Comparison of ENCODE assay signal across 16 cellular contexts in the genomic region with DNA sequence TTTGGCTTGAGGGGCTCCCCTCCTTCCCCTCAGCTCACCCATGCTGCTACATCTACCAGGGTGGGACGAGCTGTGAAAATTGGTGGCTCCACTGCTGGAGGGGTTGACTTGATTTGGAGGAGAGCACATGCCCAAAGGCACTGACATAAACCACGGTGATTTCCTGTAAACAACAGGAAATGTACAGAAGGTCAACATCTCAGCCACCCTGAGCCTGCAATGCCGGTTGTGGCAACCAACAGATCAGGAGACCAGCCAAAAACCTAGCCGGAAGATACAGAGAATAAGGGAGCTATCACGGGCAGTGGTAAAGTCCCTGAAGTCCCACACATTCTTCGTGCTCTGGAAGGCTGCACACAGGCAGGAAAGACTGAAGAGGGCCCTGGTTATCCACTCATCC. TPM values are rescaled to one million over a fixed set of nuclear protein-coding genes. Genes with fewer than 3 reads are reported as not detected.
DNase-seq lines count a peak whose midpoint lies in the region; ATAC-seq, FAIRE-seq and TF ChIP-seq lines count a peak whose summit lies in the region.
"Had no signal": no experiment of that assay in that cellular context is flagged by ENCODE, and none has a peak within 500 bp of the region (broad histone marks: within the 10 kb centered on the region; RNA-seq: fewer than 3 reads in every experiment).

No MANE protein-coding gene starts in this region.

- TF ChIP-seq POLR2A in HepG2 (IDR thresholded peaks at IDR 0.05; ENCODE audit: insufficient read depth in 1 of 2, low read depth in 2 of 2, low read length in 2 of 2): no peak

- H3K4me3 Mint-ChIP-seq in activated T-helper 1 cell treated with anti-CD3 and anti-CD28 coated beads, Interleukin-12 subunit alpha, Interleukin-12 subunit beta, Interleukin-2, Interleukin-4 antibody, amounts not matched to agents 30 ng/mL and 10 ng/mL and 1 ng/mL, durations not matched to agents 14 hours and 24 hours and 36 hours: peak overlapping the region; percentile 7
- H3K4me3 Mint-ChIP-seq in type B pancreatic cell: no peak overlapping the region

- peaks cover 29% of the 10 kb centered on the region for H3K4me1 ChIP-seq in HepG2 (ENCODE audit: insufficient read depth, low read length)
- H3K4me1 ChIP-seq: Peyer's patch, prostate gland had no signal

- H3K27ac ChIP-seq in HepG2 (ENCODE audit: extremely low read length, insufficient read depth, low read length): no peak overlapping the region
- H3K27ac ChIP-seq: hepatocyte, prostate gland, thoracic aorta had no signal

- TF ChIP-seq RAD21 in HepG2 (CRISPR knock-in tag; IDR thresholded peaks at IDR 0.05): no peak

- TF ChIP-seq CTCF in HepG2 (CRISPR knock-in tag; IDR thresholded peaks at IDR 0.05) (no peak), type B pancreatic cell (conservative IDR thresholded peaks at IDR 0.05) (no peak)

- H4K20me1 ChIP-seq in HepG2 (ENCODE audit: insufficient read depth, low read length): no peaks in the 10 kb centered on the region; the same call in 1 of the 2 replicates

- CTCF ChIA-PET in HepG2 (lab: Yijun Ruan, JAX; ENCODE audit: low intra/inter-chr PET ratio, low total read pairs): no interaction called here

- no peak overlapping the region for H3K9ac ChIP-seq in HepG2 (ENCODE audit: insufficient read depth, low read depth, low read length)

- ATAC-seq in HepG2: no peak
- no peak for ATAC-seq in HG03469 (IDR thresholded peaks at IDR 0.05; ENCODE audit: unreplicated experiment)

- POLR2A ChIA-PET in HepG2 (lab: Yijun Ruan, JAX): no interaction called here

- 82% methylated on average over 6 of the region's 6 CpGs for WGBS in HepG2 (ENCODE audit: low lambda C conversion rate)

- no TSS peak for BruUV-seq in HepG2 (replicated peaks; lab: Mats Ljungman, UMichigan)

- no peaks in the 10 kb centered on the region; a peak in 1 of 5 replicates for H3K27me3 ChIP-seq in HepG2 (ENCODE audit: control insufficient read depth in 1 of 2, insufficient read depth in 2 of 2, low read length in 2 of 2)
- H3K27me3 ChIP-seq: hepatocyte, Peyer's patch had no signal

- peak; percentile 12 for DNase-seq in activated effector memory CD4-positive, alpha-beta T cell treated with Interleukin-2 at 50 U/mL for 16 hours
- DNase-seq in activated effector memory CD4-positive, alpha-beta T cell treated with anti-CD3 and anti-CD28 coated beads, Interleukin-2, amount 50 U/mL, for 16 hours: no peak
- no peak for DNase-seq in activated T-helper 1 cell treated with anti-CD3 and anti-CD28 coated beads, Interleukin-12 subunit alpha, Interleukin-12 subunit beta, Interleukin-2, Interleukin-4 antibody, amounts not matched to agents 30 ng/mL and 10 ng/mL and 1 ng/mL, durations not matched to agents 14 hours and 24 hours and 36 hours (ENCODE audit: low spot score)
- no peak for DNase-seq in HepG2 (ENCODE audit: low spot score)
- DNase-seq in type B pancreatic cell (ENCODE audit: extremely low spot score, unreplicated experiment): peak; percentile 24
- no peak for DNase-seq in medulla oblongata (ENCODE audit: extremely low spot score)
- no peak for DNase-seq in GOT3 (lab: John Stamatoyannopoulos, UW)
- DNase-seq: COR-L47, Karpas-422, NCI-H146, NCI-H446 treated with DMSO at 0.1 percent for 48 hours had no signal

- TF ChIP-seq EP300 in HepG2 (IDR thresholded peaks at IDR 0.05; ENCODE audit: low read depth in 2 of 2, low read length in 2 of 2) (no peak), HepG2 (CRISPR knock-in tag; IDR thresholded peaks at IDR 0.05; ENCODE audit: borderline replicate concordance) (no peak)

- in situ Hi-C loops in HepG2 (cut with HindIII; ENCODE audit: extremely low pct_ligation_motif_present, low pct_unique_long_range_greater_than_20kb): no loop called here

- H3K27me3 Mint-ChIP-seq in activated T-helper 1 cell treated with anti-CD3 and anti-CD28 coated beads, Interleukin-12 subunit alpha, Interleukin-12 subunit beta, Interleukin-2, Interleukin-4 antibody, amounts not matched to agents 30 ng/mL and 10 ng/mL and 1 ng/mL, durations not matched to agents 14 hours and 24 hours and 36 hours (ENCODE audit: insufficient read depth): peaks cover 3% of the 10 kb centered on the region
- no peaks in the 10 kb centered on the region for H3K27me3 Mint-ChIP-seq in type B pancreatic cell

- no peak for FAIRE-seq in HepG2 (lab: Jason Lieb, UNC)

- H3K4me3 ChIP-seq in HepG2 (replicated peaks in 1 of 3; ENCODE audit: insufficient read depth in 1 of 3, low read depth in 2 of 3, low read length in 3 of 3): no peak overlapping the region
- H3K4me3 ChIP-seq: hepatocyte, Peyer's patch, prostate gland, thoracic aorta had no signal

- H3K36me3 ChIP-seq in HepG2 (replicated peaks in 1 of 2; ENCODE audit: control insufficient read depth in 1 of 2, insufficient read depth in 2 of 2, low read length in 2 of 2): peaks cover 0 to 9% of the 10 kb centered on the region in 2 experiments; a peak in 1 of 5 replicates
- H3K36me3 ChIP-seq: Peyer's patch, prostate gland, thoracic aorta had no signal

- peaks cover 26% of the 10 kb centered on the region for H3K36me3 Mint-ChIP-seq in activated T-helper 1 cell treated with anti-CD3 and anti-CD28 coated beads, Interleukin-12 subunit alpha, Interleukin-12 subunit beta, Interleukin-2, Interleukin-4 antibody, amounts not matched to agents 30 ng/mL and 10 ng/mL and 1 ng/mL, durations not matched to agents 14 hours and 24 hours and 36 hours (ENCODE audit: low read depth)
- H3K36me3 Mint-ChIP-seq in type B pancreatic cell: no peaks in the 10 kb centered on the region

- H3K4me1 Mint-ChIP-seq in activated T-helper 1 cell treated with anti-CD3 and anti-CD28 coated beads, Interleukin-12 subunit alpha, Interleukin-12 subunit beta, Interleukin-2, Interleukin-4 antibody, amounts not matched to agents 30 ng/mL and 10 ng/mL and 1 ng/mL, durations not matched to agents 14 hours and 24 hours and 36 hours (ENCODE audit: low read depth): peaks cover 12% of the 10 kb centered on the region
- H3K4me1 Mint-ChIP-seq in type B pancreatic cell (ENCODE audit: unreplicated experiment): peaks cover 6% of the 10 kb centered on the region

- peaks cover 49% of the 10 kb centered on the region for H3K9me3 Mint-ChIP-seq in activated T-helper 1 cell treated with anti-CD3 and anti-CD28 coated beads, Interleukin-12 subunit alpha, Interleukin-12 subunit beta, Interleukin-2, Interleukin-4 antibody, amounts not matched to agents 30 ng/mL and 10 ng/mL and 1 ng/mL, durations not matched to agents 14 hours and 24 hours and 36 hours
- H3K9me3 Mint-ChIP-seq in type B pancreatic cell: peaks cover 17% of the 10 kb centered on the region

- H2AFZ ChIP-seq in HepG2 (ENCODE audit: low read length): no peak overlapping the region
- H2AFZ ChIP-seq: hepatocyte had no signal

- H3K4me2 ChIP-seq in HepG2 (ENCODE audit: low read depth, low read length): no peak overlapping the region
- H3K4me2 ChIP-seq: hepatocyte had no signal

- H3K9me3 ChIP-seq in HepG2 (ENCODE audit: low read length): peaks cover 29% of the 10 kb centered on the region; the same call in 1 of the 2 replicates
- H3K9me3 ChIP-seq: Peyer's patch, prostate gland had no signal

- intact Hi-C loops in activated T-helper 1 cell treated with anti-CD3 and anti-CD28 coated beads, Interleukin-12 subunit alpha, Interleukin-12 subunit beta, Interleukin-2, Interleukin-4 antibody, amounts not matched to agents 30 ng/mL and 10 ng/mL and 1 ng/mL, durations not matched to agents 14 hours and 24 hours and 36 hours (cut with micrococcal nuclease): no loop called here
- intact Hi-C loops in HepG2 (cut with micrococcal nuclease; ENCODE audit: unreplicated experiment): no loop called here

- H3K79me2 ChIP-seq in HepG2 (ENCODE audit: insufficient read depth, low read length): peaks cover 37% of the 10 kb centered on the region

- peak overlapping the region; percentile 65 for H3K27ac Mint-ChIP-seq in activated T-helper 1 cell treated with anti-CD3 and anti-CD28 coated beads, Interleukin-12 subunit alpha, Interleukin-12 subunit beta, Interleukin-2, Interleukin-4 antibody, amounts not matched to agents 30 ng/mL and 10 ng/mL and 1 ng/mL, durations not matched to agents 14 hours and 24 hours and 36 hours
- H3K27ac Mint-ChIP-seq in type B pancreatic cell: no peak overlapping the region

TF ChIP-seq in HepG2, 621 proteins besides CTCF, POLR2A, EP300 and RAD21 (continues in another document):
- TF ChIP-seq, protein P1, sequence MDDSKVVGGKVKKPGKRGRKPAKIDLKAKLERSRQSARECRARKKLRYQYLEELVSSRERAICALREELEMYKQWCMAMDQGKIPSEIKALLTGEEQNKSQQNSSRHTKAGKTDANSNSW (CRISPR knock-in tag; IDR thresholded peaks at IDR 0.05; ENCODE audit: borderline replicate concordance): no peak
- TF ChIP-seq RBFOX2 (IDR thresholded peaks at IDR 0.05; ENCODE audit: low read depth, low read length): no peak
- TF ChIP-seq ZFY (CRISPR knock-in tag; IDR thresholded peaks at IDR 0.05): 0 out of 2 replicates have a peak, but pooled peaks have one; percentile 19

RNA-seq across cellular contexts. Expression of a gene that starts 56.3 kb away (rescaled TPM):
- total RNA-seq in activated T-helper 1 cell treated with anti-CD3 and anti-CD28 coated beads, Interleukin-12 subunit alpha, Interleukin-12 subunit beta, Interleukin-2, Interleukin-4 antibody, amounts not matched to agents 30 ng/mL and 10 ng/mL and 1 ng/mL, durations not matched to agents 14 hours and 24 hours and 36 hours: 9.4 and 9.7 TPM in 2 replicates
- total RNA-seq in HepG2 (2016; rRNA removed; fragmentation: Illumina TruSeq; extraction: Trizol) (9.6 and 11.2 TPM in 2 replicates), type B pancreatic cell (ENCODE audit: low replicate concordance) (13.9 and 17.0 TPM in 2 replicates)
- 6.9 and 7.1 TPM in 2 replicates for total RNA-seq in HepG2 (2016; cell fraction: cytosol; rRNA removed; fragmentation: Illumina TruSeq; extraction: Trizol; ENCODE audit: low read depth)
- 7.0 and 12.1 TPM in 2 replicates for total RNA-seq in HepG2 (2016; cell fraction: insoluble cytoplasmic fraction; rRNA removed; fragmentation: Illumina TruSeq; extraction: Trizol)
- 4.4 and 4.6 TPM in 2 replicates for total RNA-seq in HepG2 (2016; cell fraction: membrane; rRNA removed; fragmentation: Illumina TruSeq; extraction: Trizol)
- 15.9 and 17.5 TPM in 2 replicates for total RNA-seq in HepG2 (2016; cell fraction: nucleus; rRNA removed; fragmentation: Illumina TruSeq; extraction: Trizol)
- polyA plus RNA-seq in HepG2 (2011; rRNA removed): 13.6 and 13.9 TPM in 2 replicates
- 15.9 and 17.7 TPM in 2 replicates for polyA plus RNA-seq in HepG2 (2011; cell fraction: cytosol; rRNA removed)
- polyA plus RNA-seq in HepG2 (2011; cell fraction: nucleus; rRNA removed): 26.9 and 30.6 TPM in 2 replicates
- polyA plus RNA-seq in HepG2 (2012): 15.9 and 19.6 TPM in 2 replicates
- polyA plus RNA-seq in HepG2 (2016; cell fraction: cytosol; fragmentation: Illumina TruSeq; extraction: Trizol; ENCODE audit: low read depth): 0.63 and 1.1 TPM in 2 replicates
- 5.6 and 8.0 TPM in 2 replicates for polyA plus RNA-seq in HepG2 (2016; cell fraction: insoluble cytoplasmic fraction; fragmentation: Illumina TruSeq; extraction: Trizol; ENCODE audit: low read depth)
- 2.0 and 2.1 TPM in 2 replicates for polyA plus RNA-seq in HepG2 (2016; cell fraction: membrane; fragmentation: Illumina TruSeq; extraction: Trizol; ENCODE audit: low read depth)
- 16.3 and 17.4 TPM in 2 replicates for polyA plus RNA-seq in HepG2 (2016; cell fraction: nucleus; fragmentation: Illumina TruSeq; extraction: Trizol; ENCODE audit: insufficient read depth, low read depth)
- 21.8 and 108 TPM in 2 replicates for polyA minus RNA-seq in HepG2 (2011; rRNA and poly(A)+ RNA removed; ENCODE audit: low replicate concordance)
- 53.6 and 62.1 TPM in 2 replicates for polyA minus RNA-seq in HepG2 (2011; cell fraction: cytosol; rRNA and poly(A)+ RNA removed)
- 33.7 and 36.4 TPM in 2 replicates for polyA minus RNA-seq in HepG2 (2011; cell fraction: nucleus; rRNA and poly(A)+ RNA removed)

Comparison
In these comparisons a context has a peak if more than half of its experiments do, and no peak if none do; other contexts are left out.
1. DNase-seq: peak in activated effector memory CD4-positive, alpha-beta T cell treated with Interleukin-2 at 50 U/mL for 16 hours (single experiment) and type B pancreatic cell (single experiment); none in activated effector memory CD4-positive, alpha-beta T cell treated with anti-CD3 and anti-CD28 coated beads, Interleukin-2, amount 50 U/mL, for 16 hours (single experiment), activated T-helper 1 cell treated with anti-CD3 and anti-CD28 coated beads, Interleukin-12 subunit alpha, Interleukin-12 subunit beta, Interleukin-2, Interleukin-4 antibody, amounts not matched to agents 30 ng/mL and 10 ng/mL and 1 ng/mL, durations not matched to agents 14 hours and 24 hours and 36 hours (single experiment), HepG2 (single experiment), medulla oblongata (single experiment) and GOT3 (single experiment).